8 cellular contexts compared by ENCODE assay signal in the genomic region with DNA sequence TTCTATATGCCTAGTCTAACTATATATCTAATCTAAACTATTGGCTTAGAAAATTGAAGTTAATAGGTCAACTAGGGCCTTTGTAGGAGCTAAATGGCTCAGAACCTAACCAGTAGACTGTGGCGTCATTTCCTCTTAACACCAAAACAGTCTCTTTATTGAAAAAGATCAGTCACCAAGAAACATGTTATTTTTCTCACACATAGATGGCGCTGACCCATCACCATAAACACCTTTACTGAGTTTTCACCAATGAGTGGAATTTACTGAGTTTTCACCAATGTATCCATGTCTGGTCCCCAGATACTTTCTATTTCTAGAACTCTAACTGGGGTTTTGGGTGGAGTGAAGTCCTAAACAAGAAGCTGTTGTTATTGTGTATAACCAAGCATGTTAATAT.
DNase-seq lines count a peak whose midpoint lies in the region; ATAC-seq and TF ChIP-seq lines count a peak whose summit lies in the region.

No MANE protein-coding gene starts in this region.

- ATAC-seq in IMR-90 (ENCODE audit: low read depth), result peak; percentile 24; the same call in 1 of the 2 replicates
- no peak for ATAC-seq in WTC11
- ATAC-seq in GM21526 (IDR thresholded peaks at IDR 0.05; ENCODE audit: low FRiP score, unreplicated experiment), result no peak
- no peak for ATAC-seq in gastroesophageal sphincter
- no peak for ATAC-seq in GM21723 (IDR thresholded peaks at IDR 0.05; ENCODE audit: unreplicated experiment)

- H3K36me3 Mint-ChIP-seq in WTC11, result peaks cover 11% of the 10 kb centered on the region
- no peaks in the 10 kb centered on the region for H3K36me3 Mint-ChIP-seq in mesothelial cell of epicardium

- H3K27ac ChIP-seq in IMR-90 (ENCODE audit: insufficient read depth, low read length) (no peak overlapping the region), gastroesophageal sphincter (no peak overlapping the region)

- H3K4ac ChIP-seq in IMR-90 (ENCODE audit: low read depth, low read length), result no peak overlapping the region

- H3K27me3 Mint-ChIP-seq in WTC11 (ENCODE audit: low read depth), result no peaks in the 10 kb centered on the region
- peaks cover 4% of the 10 kb centered on the region for H3K27me3 Mint-ChIP-seq in mesothelial cell of epicardium (ENCODE audit: low read depth)

- DNase-seq in EL, result peak; percentile 64
- DNase-seq in IMR-90, result peak; percentile 25
- no peak for DNase-seq in WTC11 (ENCODE audit: low spot score)
- DNase-seq in mesothelial cell of epicardium (ENCODE audit: low spot score in 2 of 2, unreplicated experiment in 2 of 2), result no peak
- no peak for DNase-seq in T1000 (lab: John Stamatoyannopoulos, UW)

- intact Hi-C loops in IMR-90 (cut with micrococcal nuclease), result loop anchor here (5.0 kb wide), 1 partner anchor 1010 kb away; the partner anchor contains the start of gene TENT5A

- dilution Hi-C loops in IMR-90 (cut with HindIII; ENCODE audit: low sequenced_read_pairs, unreplicated experiment), result no loop called here

- no TSS peak for BruUV-seq in IMR-90 (replicated peaks; lab: Mats Ljungman, UMichigan)

- H3K4me2 ChIP-seq in IMR-90 (ENCODE audit: low read depth, low read length), result no peak overlapping the region

- no peaks in the 10 kb centered on the region for H3K36me3 ChIP-seq in IMR-90 (ENCODE audit: control insufficient read depth, insufficient read depth, low read length)
- H3K36me3 ChIP-seq in gastroesophageal sphincter, result no peaks in the 10 kb centered on the region

- no peak overlapping the region for H2BK15ac ChIP-seq in IMR-90 (ENCODE audit: low read depth, low read length)

- no CpG with 5 or more reads among the region's 2 CpGs for WGBS in IMR-90 (ENCODE audit: extremely low coverage in 2 of 2, insufficient read length in 1 of 2), 2 experiments
- 39 to 42% methylated on average over 2 of the region's 2 CpGs for WGBS in gastroesophageal sphincter (ENCODE audit: low coverage in 1 of 2), 2 donors

- no peak overlapping the region for H3K56ac ChIP-seq in IMR-90 (ENCODE audit: extremely low read depth, insufficient read depth, low read length)

- no peak overlapping the region for H3K14ac ChIP-seq in IMR-90 (replicated peaks; ENCODE audit: low read depth, low read length)

- no peak overlapping the region for H2BK120ac ChIP-seq in IMR-90 (ENCODE audit: low read depth, low read length)

- in situ Hi-C loops in IMR-90 (cut with MboI; ENCODE audit: low sequenced_read_pairs), result no loop called here

- H2AFZ ChIP-seq in IMR-90 (replicated peaks; ENCODE audit: low read length, poor library complexity), result no peak overlapping the region

- no peak overlapping the region for H3K4me3 ChIP-seq in IMR-90 (ENCODE audit: insufficient read depth, low read depth, low read length)
- H3K4me3 ChIP-seq in gastroesophageal sphincter, result no peak overlapping the region

- no peak overlapping the region for H4K91ac ChIP-seq in IMR-90 (ENCODE audit: insufficient read depth, low read depth, low read length)

- H4K8ac ChIP-seq in IMR-90 (ENCODE audit: low read depth in 2 of 2, low read length in 2 of 2), result no peak overlapping the region

- H3K23ac ChIP-seq in IMR-90 (ENCODE audit: low read depth, low read length), result no peak overlapping the region

- H3K9me1 ChIP-seq in IMR-90 (ENCODE audit: insufficient read depth, low read length), result no peaks in the 10 kb centered on the region

- H3K27me3 ChIP-seq in IMR-90 (ENCODE audit: control insufficient read depth, insufficient read depth, low read length) (no peaks in the 10 kb centered on the region), gastroesophageal sphincter (no peaks in the 10 kb centered on the region)

- TF ChIP-seq EP300 in gastroesophageal sphincter (IDR thresholded peaks at IDR 0.05), result no peak

- CTCF ChIA-PET in IMR-90 (lab: Yijun Ruan, JAX), result interaction anchor here (1.0 to 1.4 kb wide), 2 partner anchors 13 to 529 kb away, joined by 3 to 5 read pairs; no protein-coding TSS in a partner anchor
- CTCF ChIA-PET in WTC11 (lab: Charles Lee), result interaction anchor here (1.7 kb wide), 1 partner anchor 528 kb away, joined by 5 read pairs; no protein-coding TSS in a partner anchor

- no peaks in the 10 kb centered on the region for H3K9me3 ChIP-seq in IMR-90 (ENCODE audit: control insufficient read depth, insufficient read depth, low read length)
- no peaks in the 10 kb centered on the region for H3K9me3 ChIP-seq in gastroesophageal sphincter

- H3K27ac Mint-ChIP-seq in WTC11, result no peak overlapping the region
- no peak overlapping the region for H3K27ac Mint-ChIP-seq in mesothelial cell of epicardium

- peaks cover 17% of the 10 kb centered on the region for H3K9me3 Mint-ChIP-seq in WTC11
- peaks cover 9% of the 10 kb centered on the region for H3K9me3 Mint-ChIP-seq in mesothelial cell of epicardium

- POLR2A ChIA-PET in IMR-90 (lab: Charles Lee; ENCODE audit: unreplicated experiment), result no interaction called here
- POLR2A ChIA-PET in WTC11 (lab: Charles Lee), result no interaction called here

- H3K4me1 Mint-ChIP-seq in WTC11, result no peaks in the 10 kb centered on the region
- H3K4me1 Mint-ChIP-seq in mesothelial cell of epicardium, result no peaks in the 10 kb centered on the region

- no peak overlapping the region for H2BK5ac ChIP-seq in IMR-90 (ENCODE audit: low read depth, low read length, poor library complexity, severe bottlenecking)

- no peaks in the 10 kb centered on the region for H4K20me1 ChIP-seq in IMR-90 (ENCODE audit: insufficient read depth, low read length)

- H2AK5ac ChIP-seq in IMR-90 (ENCODE audit: low read depth, low read length), result no peak overlapping the region

- TF ChIP-seq RAD21 in IMR-90 (IDR thresholded peaks at IDR 0.05; ENCODE audit: low read length), result peak; percentile 49

- no peak overlapping the region for H3K18ac ChIP-seq in IMR-90 (ENCODE audit: low read depth, low read length)

- H3K4me3 Mint-ChIP-seq in WTC11, result no peak overlapping the region
- no peak overlapping the region for H3K4me3 Mint-ChIP-seq in mesothelial cell of epicardium

- H2BK20ac ChIP-seq in IMR-90 (ENCODE audit: low read depth, low read length), result no peak overlapping the region

- H3K4me1 ChIP-seq in IMR-90 (ENCODE audit: control insufficient read depth, insufficient read depth, low read length) (no peaks in the 10 kb centered on the region), gastroesophageal sphincter (no peaks in the 10 kb centered on the region)

- no peak overlapping the region for H3K9ac ChIP-seq in IMR-90 (ENCODE audit: low read depth, low read length)

- H4K5ac ChIP-seq in IMR-90 (ENCODE audit: low read depth, low read length), result no peak overlapping the region

- no peak overlapping the region for H2AK9ac ChIP-seq in IMR-90 (replicated peaks; ENCODE audit: low read depth, low read length, poor library complexity)

- TF ChIP-seq CTCF in IMR-90 (conservative IDR thresholded peaks at IDR 0.05; ENCODE audit: low read depth, low read length) (peak; percentile 41), WTC11 (IDR thresholded peaks at IDR 0.05) (peak; percentile 23; the same call in 1 of the 2 replicates), mesothelial cell of epicardium (IDR thresholded peaks at IDR 0.05; ENCODE audit: unreplicated experiment) (peak; percentile 26), gastroesophageal sphincter (IDR thresholded peaks at IDR 0.05) (no peak)

- TF ChIP-seq POLR2A in IMR-90 (IDR thresholded peaks at IDR 0.05; ENCODE audit: low read depth, low read length), result no peak
- no peak for TF ChIP-seq POLR2A in gastroesophageal sphincter (IDR thresholded peaks at IDR 0.05)

- no peaks in the 10 kb centered on the region for H3K79me1 ChIP-seq in IMR-90 (ENCODE audit: low read depth in 1 of 2, low read length in 2 of 2)

TF ChIP-seq in IMR-90, 13 proteins besides CTCF, POLR2A, EP300 and RAD21:
- no peak for TF ChIP-seq RCOR1 (IDR thresholded peaks at IDR 0.05; ENCODE audit: insufficient replicate concordance, low read length)
TF ChIP-seq in IMR-90: peak in this region for 0.

TF ChIP-seq in WTC11, 78 proteins besides CTCF, POLR2A, EP300 and RAD21:
- no peak for TF ChIP-seq TEAD1 (CRISPR knock-in tag; IDR thresholded peaks at IDR 0.05)
- TF ChIP-seq SMAD4 (CRISPR knock-in tag; IDR thresholded peaks at IDR 0.05), result no peak
- no peak for TF ChIP-seq MAX (CRISPR knock-in tag; IDR thresholded peaks at IDR 0.05)
- no peak for TF ChIP-seq E2F5 (CRISPR knock-in tag; IDR thresholded peaks at IDR 0.05)
- no peak for TF ChIP-seq JUN (CRISPR knock-in tag; IDR thresholded peaks at IDR 0.05)

Comparison
In these comparisons a context has a peak if more than half of its experiments do, and no peak if none do; other contexts are left out.
1. DNase-seq: peak in EL (single experiment) and IMR-90 (single experiment); none in WTC11 (single experiment), mesothelial cell of epicardium (0 of 2) and T1000 (single experiment).
2. CTCF ChIP-seq: peak in IMR-90 (single experiment), WTC11 (single experiment) and mesothelial cell of epicardium (single experiment); none in gastroesophageal sphincter (0 of 4).